In the genomic region with DNA sequence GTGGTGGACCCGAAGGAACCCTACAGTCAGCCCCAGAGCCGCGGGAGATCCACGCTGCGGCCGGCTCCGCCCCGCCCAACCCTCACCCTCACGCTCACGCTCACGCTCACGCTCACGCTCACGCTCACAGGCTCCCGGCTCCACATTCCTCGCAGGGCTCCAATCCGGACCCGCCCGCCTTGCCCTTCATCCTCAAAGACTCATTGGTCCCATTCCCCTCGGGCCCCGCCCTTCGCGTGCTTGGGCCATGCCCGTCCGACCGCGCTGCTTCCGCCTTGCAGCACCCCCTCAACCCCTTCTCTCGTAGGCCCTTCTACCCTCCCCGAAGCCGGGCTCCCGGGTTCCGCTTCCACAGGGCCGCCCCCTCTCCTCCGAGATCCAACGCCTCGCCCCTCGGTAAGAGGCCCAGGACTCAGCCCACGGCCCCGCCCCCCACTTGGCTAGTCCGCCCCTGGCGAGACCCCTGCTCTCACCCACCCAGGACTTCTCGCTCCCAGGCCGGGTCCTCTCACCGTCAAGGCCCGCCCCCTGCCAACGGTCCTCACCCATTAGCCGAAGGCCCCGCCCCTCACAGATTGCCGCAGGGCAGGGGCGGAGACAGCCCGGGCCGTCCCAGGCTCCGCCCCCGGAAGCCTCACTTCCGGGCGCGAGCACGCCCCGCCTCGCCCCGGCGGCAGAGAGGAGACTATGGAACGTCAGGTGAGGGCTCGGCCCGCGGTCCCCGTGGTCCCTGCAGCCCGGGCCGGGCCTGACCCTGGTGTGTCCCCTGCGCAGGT, we compare ENCODE assay signal across 1 cellular context.
TF ChIP-seq lines count a peak whose summit lies in the region.

Gene APEH (plus strand): TSS at position 637 of the 776 bp plus-strand sequence. CDS start 51 bp downstream, at position 688.

TF ChIP-seq in GM12878, 131 proteins besides CTCF, POLR2A, EP300 and RAD21 (continues in another document):
- TF ChIP-seq BCLAF1 (IDR thresholded peaks at IDR 0.05) (no peak), ZNF217 (IDR thresholded peaks at IDR 0.05) (no peak), HDGF (IDR thresholded peaks at IDR 0.05) (peak; percentile 98), CBX5 (IDR thresholded peaks at IDR 0.05; ENCODE audit: low read depth) (no peak), YY1 (IDR thresholded peaks at IDR 0.05; ENCODE audit: low read depth, low read length) (peak; percentile 58; the same call in 1 of the 2 replicates), FOS (IDR thresholded peaks at IDR 0.05; ENCODE audit: borderline replicate concordance, extremely low read depth, insufficient read length) (no peak), CEBPB (IDR thresholded peaks at IDR 0.05; ENCODE audit: borderline replicate concordance in 1 of 2, low read depth in 2 of 2, low read length in 2 of 2) (no peak), EGR1 (IDR thresholded peaks at IDR 0.05; ENCODE audit: borderline replicate concordance in 1 of 2, low read depth in 2 of 2, low read length in 2 of 2) (peak; percentile 12 to 70), CBX3 (IDR thresholded peaks at IDR 0.05; ENCODE audit: borderline replicate concordance, low read depth) (no peak), BACH1 (IDR thresholded peaks at IDR 0.05; ENCODE audit: borderline replicate concordance) (no peak; the same call in 1 of the 2 replicates), POLR2AphosphoS5 (IDR thresholded peaks at IDR 0.05; ENCODE audit: low read length) (peak; percentile 36; the same call in 1 of the 2 replicates), ATF7 (IDR thresholded peaks at IDR 0.05; ENCODE audit: low read depth) (peak; percentile 66), NRF1 (conservative IDR thresholded peaks at IDR 0.05; ENCODE audit: low read depth, low read length) (peak; percentile 15; the same call in 1 of the 2 replicates), MYC (IDR thresholded peaks at IDR 0.05; ENCODE audit: insufficient read depth, insufficient read length, insufficient replicate concordance, low read length, severe bottlenecking) (peak; percentile 63), SREBF2 (IDR thresholded peaks at IDR 0.05; ENCODE audit: low read length) (no peak), TCF7 (IDR thresholded peaks at IDR 0.05; ENCODE audit: borderline replicate concordance) (no peak), IRF5 (IDR thresholded peaks at IDR 0.05; ENCODE audit: borderline replicate concordance) (no peak), RELA (IDR thresholded peaks at IDR 0.05; ENCODE audit: borderline replicate concordance, partially characterized antibody) (peak; percentile 42), HCFC1 (IDR thresholded peaks at IDR 0.05; ENCODE audit: low read length) (peak; percentile 65), E2F8 (IDR thresholded peaks at IDR 0.05; ENCODE audit: low read depth, partially characterized antibody) (no peak), BCL11A (IDR thresholded peaks at IDR 0.05; ENCODE audit: low read depth, low read length) (no peak), PAX5 (IDR thresholded peaks at IDR 0.05; ENCODE audit: borderline replicate concordance, low read depth, low read length) (no peak), TCF3 (IDR thresholded peaks at IDR 0.05; ENCODE audit: borderline replicate concordance, insufficient read depth, low read depth, low read length) (no peak), MXI1 (IDR thresholded peaks at IDR 0.05; ENCODE audit: low read depth, low read length) (peak; percentile 82), HDAC6 (IDR thresholded peaks at IDR 0.05; ENCODE audit: unreplicated experiment) (no peak), KAT2A (conservative IDR thresholded peaks at IDR 0.05; ENCODE audit: control insufficient read depth, low read depth, low read length) (no peak), ZNF207 (IDR thresholded peaks at IDR 0.05; ENCODE audit: borderline replicate concordance) (no peak), BMI1 (IDR thresholded peaks at IDR 0.05; ENCODE audit: borderline replicate concordance) (no peak), STAT3 (IDR thresholded peaks at IDR 0.05; ENCODE audit: low read depth, low read length) (no peak), SUZ12 (IDR thresholded peaks at IDR 0.05; ENCODE audit: unreplicated experiment) (no peak), STAT1 (conservative IDR thresholded peaks at IDR 0.05) (no peak), SREBF1 (IDR thresholded peaks at IDR 0.05; ENCODE audit: low read length) (no peak), ELK1 (IDR thresholded peaks at IDR 0.05; ENCODE audit: low read depth, low read length) (peak; percentile 86), NFXL1 (IDR thresholded peaks at IDR 0.05; ENCODE audit: borderline replicate concordance) (no peak), JUND (IDR thresholded peaks at IDR 0.05; ENCODE audit: low read depth, low read length) (0 out of 2 replicates have a peak, but pooled peaks have one; percentile 4), RB1 (IDR thresholded peaks at IDR 0.05; ENCODE audit: borderline replicate concordance) (0 out of 2 replicates have a peak, but pooled peaks have one; percentile 49), SPI1 (IDR thresholded peaks at IDR 0.05; ENCODE audit: borderline replicate concordance, insufficient read depth, low read depth, low read length) (0 out of 2 replicates have a peak, but pooled peaks have one; percentile 1), POLR2AphosphoS2 (IDR thresholded peaks at IDR 0.05; ENCODE audit: low read depth, low read length) (peak; percentile 68; the same call in 1 of the 2 replicates), CHD2 (IDR thresholded peaks at IDR 0.05; ENCODE audit: borderline replicate concordance, low read depth, low read length) (peak; percentile 64; the same call in 1 of the 2 replicates), FOXK2 (IDR thresholded peaks at IDR 0.05) (no peak), BHLHE40 (IDR thresholded peaks at IDR 0.05; ENCODE audit: borderline replicate concordance in 1 of 2, low read depth in 2 of 2, low read length in 1 of 2) (peak; percentile 76 to 90)
- TF ChIP-seq, protein P1, sequence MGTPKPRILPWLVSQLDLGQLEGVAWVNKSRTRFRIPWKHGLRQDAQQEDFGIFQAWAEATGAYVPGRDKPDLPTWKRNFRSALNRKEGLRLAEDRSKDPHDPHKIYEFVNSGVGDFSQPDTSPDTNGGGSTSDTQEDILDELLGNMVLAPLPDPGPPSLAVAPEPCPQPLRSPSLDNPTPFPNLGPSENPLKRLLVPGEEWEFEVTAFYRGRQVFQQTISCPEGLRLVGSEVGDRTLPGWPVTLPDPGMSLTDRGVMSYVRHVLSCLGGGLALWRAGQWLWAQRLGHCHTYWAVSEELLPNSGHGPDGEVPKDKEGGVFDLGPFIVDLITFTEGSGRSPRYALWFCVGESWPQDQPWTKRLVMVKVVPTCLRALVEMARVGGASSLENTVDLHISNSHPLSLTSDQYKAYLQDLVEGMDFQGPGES (IDR thresholded peaks at IDR 0.05): peak; percentile 20; the same call in 1 of the 2 replicates
- TF ChIP-seq, protein P2, sequence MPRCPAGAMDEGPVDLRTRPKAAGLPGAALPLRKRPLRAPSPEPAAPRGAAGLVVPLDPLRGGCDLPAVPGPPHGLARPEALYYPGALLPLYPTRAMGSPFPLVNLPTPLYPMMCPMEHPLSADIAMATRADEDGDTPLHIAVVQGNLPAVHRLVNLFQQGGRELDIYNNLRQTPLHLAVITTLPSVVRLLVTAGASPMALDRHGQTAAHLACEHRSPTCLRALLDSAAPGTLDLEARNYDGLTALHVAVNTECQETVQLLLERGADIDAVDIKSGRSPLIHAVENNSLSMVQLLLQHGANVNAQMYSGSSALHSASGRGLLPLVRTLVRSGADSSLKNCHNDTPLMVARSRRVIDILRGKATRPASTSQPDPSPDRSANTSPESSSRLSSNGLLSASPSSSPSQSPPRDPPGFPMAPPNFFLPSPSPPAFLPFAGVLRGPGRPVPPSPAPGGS (IDR thresholded peaks at IDR 0.05; ENCODE audit: borderline replicate concordance, insufficient read depth, low read depth, low read length, poor library complexity, severe bottlenecking): no peak
- TF ChIP-seq, protein P3, sequence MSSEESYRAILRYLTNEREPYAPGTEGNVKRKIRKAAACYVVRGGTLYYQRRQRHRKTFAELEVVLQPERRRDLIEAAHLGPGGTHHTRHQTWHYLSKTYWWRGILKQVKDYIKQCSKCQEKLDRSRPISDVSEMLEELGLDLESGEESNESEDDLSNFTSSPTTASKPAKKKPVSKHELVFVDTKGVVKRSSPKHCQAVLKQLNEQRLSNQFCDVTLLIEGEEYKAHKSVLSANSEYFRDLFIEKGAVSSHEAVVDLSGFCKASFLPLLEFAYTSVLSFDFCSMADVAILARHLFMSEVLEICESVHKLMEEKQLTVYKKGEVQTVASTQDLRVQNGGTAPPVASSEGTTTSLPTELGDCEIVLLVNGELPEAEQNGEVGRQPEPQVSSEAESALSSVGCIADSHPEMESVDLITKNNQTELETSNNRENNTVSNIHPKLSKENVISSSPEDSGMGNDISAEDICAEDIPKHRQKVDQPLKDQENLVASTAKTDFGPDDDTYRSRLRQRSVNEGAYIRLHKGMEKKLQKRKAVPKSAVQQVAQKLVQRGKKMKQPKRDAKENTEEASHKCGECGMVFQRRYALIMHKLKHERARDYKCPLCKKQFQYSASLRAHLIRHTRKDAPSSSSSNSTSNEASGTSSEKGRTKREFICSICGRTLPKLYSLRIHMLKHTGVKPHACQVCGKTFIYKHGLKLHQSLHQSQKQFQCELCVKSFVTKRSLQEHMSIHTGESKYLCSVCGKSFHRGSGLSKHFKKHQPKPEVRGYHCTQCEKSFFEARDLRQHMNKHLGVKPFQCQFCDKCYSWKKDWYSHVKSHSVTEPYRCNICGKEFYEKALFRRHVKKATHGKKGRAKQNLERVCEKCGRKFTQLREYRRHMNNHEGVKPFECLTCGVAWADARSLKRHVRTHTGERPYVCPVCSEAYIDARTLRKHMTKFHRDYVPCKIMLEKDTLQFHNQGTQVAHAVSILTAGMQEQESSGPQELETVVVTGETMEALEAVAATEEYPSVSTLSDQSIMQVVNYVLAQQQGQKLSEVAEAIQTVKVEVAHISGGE (CRISPR knock-in tag; IDR thresholded peaks at IDR 0.05): peak; percentile 83
- TF ChIP-seq, protein P4, sequence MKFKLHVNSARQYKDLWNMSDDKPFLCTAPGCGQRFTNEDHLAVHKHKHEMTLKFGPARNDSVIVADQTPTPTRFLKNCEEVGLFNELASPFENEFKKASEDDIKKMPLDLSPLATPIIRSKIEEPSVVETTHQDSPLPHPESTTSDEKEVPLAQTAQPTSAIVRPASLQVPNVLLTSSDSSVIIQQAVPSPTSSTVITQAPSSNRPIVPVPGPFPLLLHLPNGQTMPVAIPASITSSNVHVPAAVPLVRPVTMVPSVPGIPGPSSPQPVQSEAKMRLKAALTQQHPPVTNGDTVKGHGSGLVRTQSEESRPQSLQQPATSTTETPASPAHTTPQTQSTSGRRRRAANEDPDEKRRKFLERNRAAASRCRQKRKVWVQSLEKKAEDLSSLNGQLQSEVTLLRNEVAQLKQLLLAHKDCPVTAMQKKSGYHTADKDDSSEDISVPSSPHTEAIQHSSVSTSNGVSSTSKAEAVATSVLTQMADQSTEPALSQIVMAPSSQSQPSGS (IDR thresholded peaks at IDR 0.05; ENCODE audit: low read length): no peak
